ENCODE assay signal across 29 cellular contexts in the genomic region with DNA sequence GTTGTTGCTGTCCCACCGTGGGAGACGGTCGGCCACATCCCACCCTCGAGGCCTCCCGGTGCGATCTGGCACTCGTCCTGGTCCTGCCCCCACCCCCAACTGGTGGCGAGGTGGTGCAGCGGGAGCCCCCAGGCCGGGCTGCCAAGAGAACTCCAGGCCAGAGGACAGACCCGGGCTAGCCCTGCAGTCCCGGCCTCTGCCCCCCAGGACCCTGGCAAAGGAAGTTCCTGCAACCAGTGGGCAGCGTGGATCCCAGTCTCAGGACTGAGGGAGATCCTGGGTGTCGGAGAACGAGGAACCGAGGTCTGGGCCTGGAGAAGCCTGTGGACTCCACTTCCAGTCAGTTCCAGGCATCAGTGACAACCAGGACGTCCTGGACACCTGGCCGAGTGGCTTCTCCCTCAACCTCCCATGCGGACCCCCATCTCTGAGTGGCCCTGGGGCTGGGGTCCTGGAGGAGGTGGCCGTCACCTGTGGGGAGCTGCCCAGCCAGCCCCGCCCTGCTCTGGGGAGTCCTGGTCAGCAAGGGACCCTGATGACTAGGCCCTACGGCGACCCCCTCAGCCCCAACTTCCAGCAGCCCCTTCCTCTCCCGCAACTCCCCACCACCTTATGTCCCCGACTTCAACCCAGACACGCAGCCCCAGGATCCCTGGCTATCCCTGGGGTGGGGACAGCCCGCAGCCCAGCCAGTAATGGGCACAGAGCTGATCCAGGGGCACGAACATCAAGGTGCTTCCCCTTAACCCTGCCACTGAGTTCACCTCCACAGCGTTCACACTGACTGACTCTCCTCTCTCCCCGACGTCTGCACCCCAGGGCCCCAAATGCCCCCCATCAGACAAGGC. TPM values are rescaled to one million over a fixed set of nuclear protein-coding genes. Genes with fewer than 3 reads are reported as not detected.
DNase-seq lines count a peak whose midpoint lies in the region; ATAC-seq, FAIRE-seq and TF ChIP-seq lines count a peak whose summit lies in the region.
"Had no signal": no experiment of that assay in that cellular context is flagged by ENCODE, and none has a peak within 500 bp of the region (broad histone marks: within the 10 kb centered on the region; RNA-seq: fewer than 3 reads in every experiment).

No MANE protein-coding gene starts in this region.

- H3K27ac ChIP-seq in kidney (ENCODE audit: low read depth in 2 of 2, low read length in 2 of 2) (no peak overlapping the region), stomach (no peak overlapping the region), RWPE1 (no peak overlapping the region)
- H3K27ac ChIP-seq: HL-60 had no signal

- H3K9ac ChIP-seq in kidney (ENCODE audit: low read length in 2 of 2) = no peak overlapping the region

- CTCF ChIA-PET in WTC11 (lab: Charles Lee) = interaction anchor here (0.6 to 1.2 kb wide), 4 partner anchors 53 to 368 kb away, joined by 3 read pairs; no protein-coding TSS in a partner anchor
- CTCF ChIA-PET in RWPE1 (lab: Yijun Ruan, JAX) = interaction anchor here (0.5 to 0.6 kb wide), 2 partner anchors 35 to 55 kb away, joined by 3 to 4 read pairs; no protein-coding TSS in a partner anchor

- TF ChIP-seq EP300 in stomach (IDR thresholded peaks at IDR 0.05) = no peak

- peaks cover 11% of the 10 kb centered on the region for H3K36me3 Mint-ChIP-seq in WTC11
- H3K36me3 Mint-ChIP-seq: activated naive CD4-positive, alpha-beta T cell treated with anti-CD3 and anti-CD28 coated beads, Interleukin-2, amount 10 ng/mL, durations not matched to agents 7 days and 5 days had no signal

- intact Hi-C loops in kidney (cut with DNase I) = no loop called here
- intact Hi-C loops in stomach (cut with DNase I; ENCODE audit: low total_unique reads) = no loop called here

- H3K9me3 Mint-ChIP-seq in WTC11 = peaks cover 18% of the 10 kb centered on the region

- peaks cover 32% of the 10 kb centered on the region for H3K4me1 Mint-ChIP-seq in WTC11
- H3K4me1 Mint-ChIP-seq: activated naive CD4-positive, alpha-beta T cell treated with anti-CD3 and anti-CD28 coated beads, Interleukin-2, amount 10 ng/mL, durations not matched to agents 7 days and 5 days had no signal

- H3K4me3 ChIP-seq in kidney (ENCODE audit: low read length in 2 of 2) (no peak overlapping the region), stomach (no peak overlapping the region)
- H3K4me3 ChIP-seq: HAP-1 had no signal

- TF ChIP-seq CTCF in WTC11 (IDR thresholded peaks at IDR 0.05) (no peak), kidney (IDR thresholded peaks at IDR 0.05; ENCODE audit: borderline replicate concordance, extremely low read depth, insufficient read depth) (no peak), stomach (IDR thresholded peaks at IDR 0.05) (no peak), RWPE1 (conservative IDR thresholded peaks at IDR 0.05; ENCODE audit: low read depth) (no peak)

- POLR2A ChIA-PET in WTC11 (lab: Charles Lee) (no interaction called here), RWPE1 (lab: Yijun Ruan, JAX; ENCODE audit: low non-redundant PET) (no interaction called here)

- peaks cover 5 to 69% (median 44%) of the 10 kb centered on the region in 3 donors for H3K27me3 ChIP-seq in stomach

- DNase-seq in activated naive CD4-positive, alpha-beta T cell treated with anti-CD3 and anti-CD28 coated beads, Interleukin-2, amount 50 U/mL, for 16 hours = peak; percentile 6
- DNase-seq in activated naive CD4-positive, alpha-beta T cell (lab: John Stamatoyannopoulos, UW) = no peak
- DNase-seq in WTC11 (ENCODE audit: low spot score) = no peak
- DNase-seq in kidney = peak; percentile 64
- DNase-seq in stomach = peak; percentile 20
- no peak for DNase-seq in RWPE1 (ENCODE audit: low spot score)
- DNase-seq: activated CD8-positive, alpha-beta T cell treated with anti-CD3 and anti-CD28 coated beads, Interleukin-2, amount 10 ng/mL, durations not matched to agents 7 days and 5 days; activated naive CD4-positive, alpha-beta T cell treated with anti-CD3 and anti-CD28 coated beads, Interleukin-2, amount 10 ng/mL, durations not matched to agents 7 days and 5 days; activated T-cell treated with anti-CD3 and anti-CD28 coated beads, Interleukin-2, amount 50 U/mL, for 48 hours; anterior cingulate cortex; BE2C; GDM1; midbrain; NCI-H1048; NCI-H187; NCI-H2171 treated with DMSO at 0.1 percent for 48 hours; NCI-H526; trophoblast cell had no signal

- peaks cover 41% of the 10 kb centered on the region for H3K27me3 Mint-ChIP-seq in WTC11 (ENCODE audit: low read depth)

- H3K36me3 ChIP-seq in kidney (ENCODE audit: control insufficient read depth in 1 of 2, insufficient read depth in 2 of 2, low read length in 2 of 2) (no peaks in the 10 kb centered on the region), stomach (no peaks in the 10 kb centered on the region)
- H3K36me3 ChIP-seq: BE2C, HAP-1 had no signal

- FAIRE-seq in kidney (lab: Jason Lieb, UNC) = no peak
- FAIRE-seq: endothelial cell of umbilical vein, GM18507 had no signal

- H3K4me3 Mint-ChIP-seq in WTC11 = no peak overlapping the region
- H3K4me3 Mint-ChIP-seq: activated CD8-positive, alpha-beta T cell treated with anti-CD3 and anti-CD28 coated beads, Interleukin-2, amount 10 ng/mL, durations not matched to agents 7 days and 5 days; activated naive CD4-positive, alpha-beta T cell treated with anti-CD3 and anti-CD28 coated beads, Interleukin-2, amount 10 ng/mL, durations not matched to agents 7 days and 5 days; nephron; T-helper 1 cell treated with Interleukin-12 subunit alpha and Interleukin-12 subunit beta and Interleukin-4 antibody, amounts not matched to agents 30 μg/mL and 1 μg/mL, for 36 hours had no signal

- ATAC-seq in WTC11 = 0 out of 2 replicates have a peak, but pooled peaks have one; percentile 11
- no peak for ATAC-seq in HG03442 (IDR thresholded peaks at IDR 0.05; ENCODE audit: unreplicated experiment)
- no peak for ATAC-seq in GM19023 (IDR thresholded peaks at IDR 0.05; ENCODE audit: unreplicated experiment)
- ATAC-seq: activated CD8-positive, alpha-beta T cell treated with anti-CD3 and anti-CD28 coated beads, Interleukin-2, amount 10 ng/mL, durations not matched to agents 7 days and 5 days had no signal

- WGBS in stomach, 5 donors = 41 to 54% (median 49%) methylated on average over 26 to 31 of the region's 31 CpGs

- H3K27ac Mint-ChIP-seq in WTC11 = no peak overlapping the region
- H3K27ac Mint-ChIP-seq: activated CD8-positive, alpha-beta T cell treated with anti-CD3 and anti-CD28 coated beads, Interleukin-2, amount 10 ng/mL, durations not matched to agents 7 days and 5 days; activated naive CD4-positive, alpha-beta T cell treated with anti-CD3 and anti-CD28 coated beads, Interleukin-2, amount 10 ng/mL, durations not matched to agents 7 days and 5 days; nephron; T-helper 1 cell treated with Interleukin-12 subunit alpha and Interleukin-12 subunit beta and Interleukin-4 antibody, amounts not matched to agents 30 μg/mL and 1 μg/mL, for 36 hours had no signal

- H3K9me3 ChIP-seq in kidney (ENCODE audit: control insufficient read depth in 1 of 2, low read length in 2 of 2) = peaks cover 0 to 3% of the 10 kb centered on the region in 2 donors
- H3K9me3 ChIP-seq in stomach = peaks cover 0 to 1% (median 0%) of the 10 kb centered on the region in 4 donors
- H3K9me3 ChIP-seq: BE2C, HAP-1 had no signal

- H3K4me1 ChIP-seq in kidney (ENCODE audit: control insufficient read depth in 1 of 2, insufficient read depth in 1 of 2, low read depth in 1 of 2, low read length in 2 of 2) = no peaks in the 10 kb centered on the region
- no peaks in the 10 kb centered on the region for H3K4me1 ChIP-seq in stomach
- H3K4me1 ChIP-seq: BE2C, HAP-1 had no signal

- no peak for TF ChIP-seq POLR2A in stomach (IDR thresholded peaks at IDR 0.05)

TF ChIP-seq in WTC11, 78 proteins besides CTCF, POLR2A, EP300 and RAD21 (continues in another document):
- TF ChIP-seq, protein P1, sequence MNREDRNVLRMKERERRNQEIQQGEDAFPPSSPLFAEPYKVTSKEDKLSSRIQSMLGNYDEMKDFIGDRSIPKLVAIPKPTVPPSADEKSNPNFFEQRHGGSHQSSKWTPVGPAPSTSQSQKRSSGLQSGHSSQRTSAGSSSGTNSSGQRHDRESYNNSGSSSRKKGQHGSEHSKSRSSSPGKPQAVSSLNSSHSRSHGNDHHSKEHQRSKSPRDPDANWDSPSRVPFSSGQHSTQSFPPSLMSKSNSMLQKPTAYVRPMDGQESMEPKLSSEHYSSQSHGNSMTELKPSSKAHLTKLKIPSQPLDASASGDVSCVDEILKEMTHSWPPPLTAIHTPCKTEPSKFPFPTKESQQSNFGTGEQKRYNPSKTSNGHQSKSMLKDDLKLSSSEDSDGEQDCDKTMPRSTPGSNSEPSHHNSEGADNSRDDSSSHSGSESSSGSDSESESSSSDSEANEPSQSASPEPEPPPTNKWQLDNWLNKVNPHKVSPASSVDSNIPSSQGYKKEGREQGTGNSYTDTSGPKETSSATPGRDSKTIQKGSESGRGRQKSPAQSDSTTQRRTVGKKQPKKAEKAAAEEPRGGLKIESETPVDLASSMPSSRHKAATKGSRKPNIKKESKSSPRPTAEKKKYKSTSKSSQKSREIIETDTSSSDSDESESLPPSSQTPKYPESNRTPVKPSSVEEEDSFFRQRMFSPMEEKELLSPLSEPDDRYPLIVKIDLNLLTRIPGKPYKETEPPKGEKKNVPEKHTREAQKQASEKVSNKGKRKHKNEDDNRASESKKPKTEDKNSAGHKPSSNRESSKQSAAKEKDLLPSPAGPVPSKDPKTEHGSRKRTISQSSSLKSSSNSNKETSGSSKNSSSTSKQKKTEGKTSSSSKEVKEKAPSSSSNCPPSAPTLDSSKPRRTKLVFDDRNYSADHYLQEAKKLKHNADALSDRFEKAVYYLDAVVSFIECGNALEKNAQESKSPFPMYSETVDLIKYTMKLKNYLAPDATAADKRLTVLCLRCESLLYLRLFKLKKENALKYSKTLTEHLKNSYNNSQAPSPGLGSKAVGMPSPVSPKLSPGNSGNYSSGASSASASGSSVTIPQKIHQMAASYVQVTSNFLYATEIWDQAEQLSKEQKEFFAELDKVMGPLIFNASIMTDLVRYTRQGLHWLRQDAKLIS (CRISPR knock-in tag; IDR thresholded peaks at IDR 0.05; ENCODE audit: borderline replicate concordance) = no peak
- TF ChIP-seq, protein P2, sequence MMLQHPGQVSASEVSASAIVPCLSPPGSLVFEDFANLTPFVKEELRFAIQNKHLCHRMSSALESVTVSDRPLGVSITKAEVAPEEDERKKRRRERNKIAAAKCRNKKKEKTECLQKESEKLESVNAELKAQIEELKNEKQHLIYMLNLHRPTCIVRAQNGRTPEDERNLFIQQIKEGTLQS (CRISPR knock-in tag; conservative IDR thresholded peaks at IDR 0.05) = no peak
- TF ChIP-seq ETV6 (CRISPR knock-in tag; IDR thresholded peaks at IDR 0.05) (no peak), FOXP1 (CRISPR knock-in tag; IDR thresholded peaks at IDR 0.05; ENCODE audit: borderline replicate concordance) (no peak), SP1 (CRISPR knock-in tag; conservative IDR thresholded peaks at IDR 0.05) (no peak), RORB (CRISPR knock-in tag; IDR thresholded peaks at IDR 0.05) (no peak), ZNF423 (CRISPR knock-in tag; IDR thresholded peaks at IDR 0.05) (peak; percentile 75)

RNA-seq across cellular contexts. Expression of a gene that starts 53.6 kb away (rescaled TPM):
- total RNA-seq in WTC11 (2021) (not detected in 3 replicates), kidney (not detected), stomach (not detected)
- polyA plus RNA-seq in kidney (ENCODE audit: insufficient read depth, low read depth, low replicate concordance) (not detected), stomach (not detected)
- total RNA-seq: A673; activated CD8-positive, alpha-beta T cell treated with anti-CD3 and anti-CD28 coated beads, Interleukin-2, amount 10 ng/mL, durations not matched to agents 7 days and 5 days; dermis microvascular lymphatic vessel endothelial cell; endothelial cell of umbilical vein; SK-MEL-5 had no signal
- polyA plus RNA-seq: endothelial cell of umbilical vein had no signal

Comparison
In these comparisons a context has a peak if more than half of its experiments do, and no peak if none do; other contexts are left out.
1. DNase-seq: peak in activated naive CD4-positive, alpha-beta T cell treated with anti-CD3 and anti-CD28 coated beads, Interleukin-2, amount 50 U/mL, for 16 hours (single experiment), kidney (single experiment) and stomach (single experiment); none in activated naive CD4-positive, alpha-beta T cell (0 of 4), WTC11 (single experiment) and RWPE1 (single experiment).